Comparison of ENCODE assay signal across 7 cellular contexts in the genomic region with DNA sequence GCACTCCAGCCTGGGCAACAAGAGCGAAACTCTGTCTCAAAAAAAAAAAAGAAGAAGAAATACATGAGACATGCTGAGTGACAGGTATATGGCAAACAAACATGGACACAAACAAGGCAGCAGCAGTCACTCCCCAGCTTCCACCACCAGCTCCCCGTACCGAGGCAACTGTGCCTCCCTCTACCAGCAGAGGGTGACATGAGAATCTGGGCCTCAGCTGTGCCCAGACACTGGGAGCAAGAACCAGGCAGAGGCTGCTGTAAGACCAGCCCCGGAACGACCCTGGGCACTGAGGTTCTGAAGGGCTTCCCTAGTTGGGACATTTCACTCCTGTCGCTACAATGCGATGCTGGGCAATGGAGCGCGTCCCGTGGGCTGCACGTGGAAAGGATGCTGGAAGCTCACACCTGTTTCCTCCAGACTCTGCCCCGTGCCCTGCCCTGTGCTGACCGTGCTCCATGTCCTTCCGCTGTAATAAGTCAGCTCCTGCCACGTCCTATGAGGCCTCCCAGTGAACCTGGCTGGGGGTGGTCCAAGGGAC. TPM values are rescaled to one million over a fixed set of nuclear protein-coding genes. Genes with fewer than 3 reads are reported as not detected.
A peak's percentile ranks its signal among the peaks of the same experiment; 100 is the strongest.
DNase-seq lines count a peak whose midpoint lies in the region; ATAC-seq and TF ChIP-seq lines count a peak whose summit lies in the region.
"Had no signal": no experiment of that assay in that cellular context is flagged by ENCODE, and none has a peak within 500 bp of the region (broad histone marks: within the 10 kb centered on the region; RNA-seq: fewer than 3 reads in every experiment).

No MANE protein-coding gene starts in this region.

- no peak overlapping the region for H3K4me3 Mint-ChIP-seq in HFFc6

- TF ChIP-seq CTCF in HFFc6 (IDR thresholded peaks at IDR 0.05) (peak; percentile 39), fibroblast of mammary gland (conservative IDR thresholded peaks at IDR 0.05; ENCODE audit: control insufficient read depth, insufficient read depth, low read depth, low read length) (peak; percentile 18), GM10266 (IDR thresholded peaks at IDR 0.05; ENCODE audit: control insufficient read depth, insufficient read depth, low read depth, missing control alignments) (no peak)

- H3K9me3 Mint-ChIP-seq in HFFc6, result no peaks in the 10 kb centered on the region

- no peak overlapping the region for H3K4me3 ChIP-seq in fibroblast of mammary gland (ENCODE audit: control insufficient read depth, low read depth, low read length)

- no peak for ATAC-seq in HG03378 (IDR thresholded peaks at IDR 0.05; ENCODE audit: unreplicated experiment)

- H3K27ac Mint-ChIP-seq in HFFc6, result no peak overlapping the region

- peak; percentile 54 for DNase-seq in AG08396 (ENCODE audit: low spot score)
- no peak for DNase-seq in HFFc6
- DNase-seq in fibroblast of mammary gland (ENCODE audit: low read depth), result no peak
- DNase-seq in GM10266 (ENCODE audit: extremely low spot score), result no peak
- no peak for DNase-seq in NCI-H1105 treated with DMSO at 0.1 percent for 48 hours (lab: John Stamatoyannopoulos, UW)
- DNase-seq: NCI-H748 treated with DMSO at 0.1 percent for 48 hours had no signal

- H3K27me3 Mint-ChIP-seq in HFFc6 (ENCODE audit: insufficient read depth), result no peaks in the 10 kb centered on the region

- H3K4me1 Mint-ChIP-seq in HFFc6 (ENCODE audit: low read depth), result peaks cover 14% of the 10 kb centered on the region

- peaks cover 19% of the 10 kb centered on the region for H3K36me3 Mint-ChIP-seq in HFFc6 (ENCODE audit: low read depth)

RNA-seq across cellular contexts. Expression of a gene that starts 37.1 kb away (rescaled TPM):
- total RNA-seq in HFFc6 (2021; fragmentation: NEBNext Ultra II Directional; extraction: Animal tissue kit (Norgen Biotek cat#: 25700)), result 10 to 100 TPM; 26.3 to 42.4 (median 29.1) TPM

RNA-seq across cellular contexts. Expression of a gene that starts 41.3 kb away (rescaled TPM):
- 10 to 100 TPM; 40.6 to 47.9 (median 43.0) TPM for total RNA-seq in HFFc6 (2021; fragmentation: NEBNext Ultra II Directional; extraction: Animal tissue kit (Norgen Biotek cat#: 25700))

RNA-seq across cellular contexts. Expression of a gene that starts 41.8 kb away (rescaled TPM):
- total RNA-seq in HFFc6 (2021; fragmentation: NEBNext Ultra II Directional; extraction: Animal tissue kit (Norgen Biotek cat#: 25700)), result 10 to 100 TPM; 43.5 to 58.3 (median 51.9) TPM
